ENCODE assay signal across 9 cellular contexts in genomic region chr14:92686763-92687427, GRCh38.
DNase-seq lines count a peak whose midpoint lies in the region; ATAC-seq and TF ChIP-seq lines count a peak whose summit lies in the region.
"Had no signal": no experiment of that assay in that cellular context is flagged by ENCODE, and none has a peak within 500 bp of the region (broad histone marks: within the 10 kb centered on the region; RNA-seq: fewer than 3 reads in every experiment).

No MANE protein-coding gene starts in this region.

- peak; percentile 62 for ATAC-seq in GM21825 (IDR thresholded peaks at IDR 0.05; ENCODE audit: unreplicated experiment)
- ATAC-seq in activated CD4-positive, CD25-positive, alpha-beta regulatory T cell treated with anti-CD3 and anti-CD28 coated beads, Interleukin-2, amount 50 U/mL, for 24 hours, result peak; percentile 56 to 66
- ATAC-seq in left lobe of liver, result peak; percentile 74

- no peaks in the 10 kb centered on the region for H3K27me3 ChIP-seq in CD4-positive, alpha-beta memory T cell (ENCODE audit: insufficient read depth, low read length)

- CTCF ChIA-PET in CD4-positive, alpha-beta memory T cell (lab: Charles Lee; ENCODE audit: partially characterized antibody), result interaction anchor here (0.6 to 3.1 kb wide), 33 partner anchors 8 to 203 kb away, joined by 3 to 15 read pairs (median 4); partner anchors contain the start of gene GOLGA5

- H3K27ac ChIP-seq in CD4-positive, alpha-beta memory T cell (ENCODE audit: low read depth, low read length), result no peak overlapping the region
- peak overlapping the region in 1 of 2 donors; percentile 12 for H3K27ac ChIP-seq in coronary artery

- H3K9me3 ChIP-seq in CD4-positive, alpha-beta memory T cell (ENCODE audit: control insufficient read depth in 1 of 2, low read length in 2 of 2), result no peaks in the 10 kb centered on the region

- DNase-seq in CD4-positive, alpha-beta memory T cell, result peak in 3 of 5 donors; percentile 46 to 61 (median 61)
- DNase-seq in NCI-H1930 (lab: John Stamatoyannopoulos, UW), result peak; percentile 47 to 74
- DNase-seq in coronary artery (ENCODE audit: low spot score), result no peak
- DNase-seq in left lobe of liver (ENCODE audit: low spot score), result peak; percentile 70
- DNase-seq in stimulated activated CD4-positive, alpha-beta T cell treated with anti-CD3 and anti-CD28 coated beads, Interleukin-2, amount 100 ng/mL, for 4 hours (ENCODE audit: low read depth), result peak; percentile 26
- no peak for DNase-seq in GDM1 (lab: John Stamatoyannopoulos, UW)

- intact Hi-C loops in CD4-positive, alpha-beta memory T cell (cut with micrococcal nuclease), result loop anchor here (10.0 kb wide), 1 partner anchor 552 kb away; no protein-coding TSS in a partner anchor

- POLR2A ChIA-PET in CD4-positive, alpha-beta memory T cell (lab: Charles Lee; ENCODE audit: partially characterized antibody), result interaction anchor here (1.1 to 1.5 kb wide), 4 partner anchors 34 to 107 kb away, joined by 3 to 8 read pairs (median 4); partner anchors contain the start of gene GOLGA5

- H3K4me1 ChIP-seq in CD4-positive, alpha-beta memory T cell (ENCODE audit: insufficient read depth, low read length), result no peaks in the 10 kb centered on the region

- peak; percentile 99 for TF ChIP-seq CTCF in coronary artery (IDR thresholded peaks at IDR 0.05)

- no peak overlapping the region for H3K4me3 Mint-ChIP-seq in CD4-positive, alpha-beta memory T cell
- H3K4me3 Mint-ChIP-seq: IgD-negative memory B cell had no signal

- peaks cover 17% of the 10 kb centered on the region for H3K36me3 ChIP-seq in CD4-positive, alpha-beta memory T cell (ENCODE audit: insufficient read depth, low read length)

- peaks cover 9 to 47% of the 10 kb centered on the region in 2 donors for H3K36me3 Mint-ChIP-seq in CD4-positive, alpha-beta memory T cell

- no peaks in the 10 kb centered on the region for H3K27me3 Mint-ChIP-seq in CD4-positive, alpha-beta memory T cell
- H3K27me3 Mint-ChIP-seq: IgD-negative memory B cell had no signal

- H3K4me3 ChIP-seq in CD4-positive, alpha-beta memory T cell (ENCODE audit: low read length in 2 of 2), result no peak overlapping the region
- H3K4me3 ChIP-seq in coronary artery, result peak overlapping the region; percentile 65

- peaks cover 0 to 3% (median 0%) of the 10 kb centered on the region in 4 donors for H3K4me1 Mint-ChIP-seq in CD4-positive, alpha-beta memory T cell
- H3K4me1 Mint-ChIP-seq: IgD-negative memory B cell had no signal

- no peaks in the 10 kb centered on the region for H3K9me3 Mint-ChIP-seq in CD4-positive, alpha-beta memory T cell
- H3K9me3 Mint-ChIP-seq: IgD-negative memory B cell had no signal

- peak overlapping the region in 1 of 7 donors; percentile 25 for H3K27ac Mint-ChIP-seq in CD4-positive, alpha-beta memory T cell
- H3K27ac Mint-ChIP-seq: IgD-negative memory B cell had no signal

Comparison
In these comparisons a context has a peak if more than half of its experiments do, and no peak if none do; other contexts are left out.
1. DNase-seq: peak in CD4-positive, alpha-beta memory T cell (3 of 5), NCI-H1930 (2 of 2), left lobe of liver (single experiment) and stimulated activated CD4-positive, alpha-beta T cell treated with anti-CD3 and anti-CD28 coated beads, Interleukin-2, amount 100 ng/mL, for 4 hours (single experiment); none in coronary artery (single experiment) and GDM1 (single experiment).
2. Peak in every context shown above with its lines, with median percentiles within 50 percentile points of each other: ATAC-seq.